In genomic region chr11:115941481-115941993, GRCh38 we compare ENCODE assay signal across 11 cellular contexts.
DNase-seq lines count a peak whose midpoint lies in the region; ATAC-seq and TF ChIP-seq lines count a peak whose summit lies in the region.
"Had no signal": no experiment of that assay in that cellular context is flagged by ENCODE, and none has a peak within 500 bp of the region (broad histone marks: within the 10 kb centered on the region; RNA-seq: fewer than 3 reads in every experiment).

No MANE protein-coding gene starts in this region.

- peaks cover 27% of the 10 kb centered on the region for H3K27me3 Mint-ChIP-seq in progenitor cell of endocrine pancreas

- DNase-seq in RWPE1 (ENCODE audit: low spot score) (peak; percentile 7), foreskin keratinocyte (peak; percentile 4 to 83), progenitor cell of endocrine pancreas (ENCODE audit: low spot score, unreplicated experiment) (no peak), NCI-H526 (lab: John Stamatoyannopoulos, UW) (no peak), NCI-H2227 (lab: John Stamatoyannopoulos, UW; ENCODE audit: unreplicated experiment) (no peak)
- DNase-seq: colonic mucosa, GF-D8, NCI-H2029 had no signal

- H3K27ac ChIP-seq in RWPE1, result no peak overlapping the region
- H3K27ac ChIP-seq in foreskin keratinocyte, result peak overlapping the region; percentile 83
- H3K27ac ChIP-seq: colonic mucosa had no signal

- H3K4me3 Mint-ChIP-seq in progenitor cell of endocrine pancreas (ENCODE audit: low read depth), result peak overlapping the region; percentile 12

- POLR2A ChIA-PET in RWPE1 (lab: Yijun Ruan, JAX; ENCODE audit: low non-redundant PET), result no interaction called here

- no peaks in the 10 kb centered on the region for H3K36me3 Mint-ChIP-seq in progenitor cell of endocrine pancreas (ENCODE audit: insufficient read depth)

- H3K27ac Mint-ChIP-seq in progenitor cell of endocrine pancreas, result peak overlapping the region; percentile 80

- no peaks in the 10 kb centered on the region for H3K9me3 Mint-ChIP-seq in progenitor cell of endocrine pancreas (ENCODE audit: low read depth)

- CTCF ChIA-PET in RWPE1 (lab: Yijun Ruan, JAX), result no interaction called here

- peak; percentile 41 for ATAC-seq in GM18867 (IDR thresholded peaks at IDR 0.05; ENCODE audit: unreplicated experiment)
- ATAC-seq in foreskin keratinocyte, result peak; percentile 93
- ATAC-seq in GM21526 (IDR thresholded peaks at IDR 0.05; ENCODE audit: low FRiP score, unreplicated experiment), result no peak
- ATAC-seq in HG03342 (IDR thresholded peaks at IDR 0.05; ENCODE audit: unreplicated experiment), result no peak

- H3K27me3 ChIP-seq in foreskin keratinocyte, result peaks cover 7% of the 10 kb centered on the region
- H3K27me3 ChIP-seq: colonic mucosa had no signal

- TF ChIP-seq CTCF in RWPE1 (conservative IDR thresholded peaks at IDR 0.05; ENCODE audit: low read depth) (no peak), foreskin keratinocyte (conservative IDR thresholded peaks at IDR 0.05) (no peak), progenitor cell of endocrine pancreas (IDR thresholded peaks at IDR 0.05; ENCODE audit: unreplicated experiment) (no peak)

- peaks cover 29% of the 10 kb centered on the region for H3K4me1 Mint-ChIP-seq in progenitor cell of endocrine pancreas (ENCODE audit: low read depth)

- H3K4me1 ChIP-seq in foreskin keratinocyte, result no peaks in the 10 kb centered on the region
- H3K4me1 ChIP-seq: colonic mucosa had no signal

Comparison
In these comparisons a context has a peak if more than half of its experiments do, and no peak if none do; other contexts are left out.
1. ATAC-seq: peak in GM18867 (single experiment) and foreskin keratinocyte (single experiment); none in GM21526 (single experiment) and HG03342 (single experiment).
2. DNase-seq: peak in RWPE1 (single experiment) and foreskin keratinocyte (2 of 2); none in progenitor cell of endocrine pancreas (single experiment), NCI-H526 (0 of 2) and NCI-H2227 (single experiment).